In genomic region chr2:105329561-105330495, GRCh38 we compare ENCODE assay signal across 8 cellular contexts. TPM values are rescaled to one million over a fixed set of nuclear protein-coding genes. Genes with fewer than 3 reads are reported as not detected.
DNase-seq lines count a peak whose midpoint lies in the region; ATAC-seq and TF ChIP-seq lines count a peak whose summit lies in the region.

A gene with protein sequence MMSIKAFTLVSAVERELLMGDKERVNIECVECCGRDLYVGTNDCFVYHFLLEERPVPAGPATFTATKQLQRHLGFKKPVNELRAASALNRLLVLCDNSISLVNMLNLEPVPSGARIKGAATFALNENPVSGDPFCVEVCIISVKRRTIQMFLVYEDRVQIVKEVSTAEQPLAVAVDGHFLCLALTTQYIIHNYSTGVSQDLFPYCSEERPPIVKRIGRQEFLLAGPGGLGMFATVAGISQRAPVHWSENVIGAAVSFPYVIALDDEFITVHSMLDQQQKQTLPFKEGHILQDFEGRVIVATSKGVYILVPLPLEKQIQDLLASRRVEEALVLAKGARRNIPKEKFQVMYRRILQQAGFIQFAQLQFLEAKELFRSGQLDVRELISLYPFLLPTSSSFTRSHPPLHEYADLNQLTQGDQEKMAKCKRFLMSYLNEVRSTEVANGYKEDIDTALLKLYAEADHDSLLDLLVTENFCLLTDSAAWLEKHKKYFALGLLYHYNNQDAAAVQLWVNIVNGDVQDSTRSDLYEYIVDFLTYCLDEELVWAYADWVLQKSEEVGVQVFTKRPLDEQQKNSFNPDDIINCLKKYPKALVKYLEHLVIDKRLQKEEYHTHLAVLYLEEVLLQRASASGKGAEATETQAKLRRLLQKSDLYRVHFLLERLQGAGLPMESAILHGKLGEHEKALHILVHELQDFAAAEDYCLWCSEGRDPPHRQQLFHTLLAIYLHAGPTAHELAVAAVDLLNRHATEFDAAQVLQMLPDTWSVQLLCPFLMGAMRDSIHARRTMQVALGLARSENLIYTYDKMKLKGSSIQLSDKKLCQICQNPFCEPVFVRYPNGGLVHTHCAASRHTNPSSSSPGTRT (minus strand): TSS chr2:105329735. CDS start chr2:105308301, 21,434 bp downstream.

- H3K4me3 ChIP-seq in IMR-90 (ENCODE audit: insufficient read depth, low read depth, low read length): peak within 1 kb of the TSS; percentile 93
- peak within 1 kb of the TSS; percentile 83 for H3K4me3 ChIP-seq in hepatocyte

- ATAC-seq in GM21529 (IDR thresholded peaks at IDR 0.05; ENCODE audit: unreplicated experiment) (peak; percentile 75), IMR-90 (ENCODE audit: low read depth) (peak; percentile 84)

- H3K23ac ChIP-seq in IMR-90 (ENCODE audit: low read depth, low read length): peak within 1 kb of the TSS; percentile 95

- no peaks in the 10 kb centered on the region for H3K9me3 ChIP-seq in IMR-90 (ENCODE audit: control insufficient read depth, insufficient read depth, low read length)
- no peaks in the 10 kb centered on the region for H3K9me3 ChIP-seq in hepatocyte (ENCODE audit: low read depth)

- peaks cover 56% of the 10 kb centered on the region for H3K79me2 ChIP-seq in hepatocyte

- H3K79me1 ChIP-seq in IMR-90 (ENCODE audit: low read depth in 1 of 2, low read length in 2 of 2): peaks cover 36 to 44% of the 10 kb centered on the region in 2 experiments

- H2AFZ ChIP-seq in IMR-90 (replicated peaks; ENCODE audit: low read length, poor library complexity) (peak within 1 kb of the TSS; percentile 96), hepatocyte (peak within 1 kb of the TSS; percentile 92)

- H3K27me3 ChIP-seq in IMR-90 (ENCODE audit: control insufficient read depth, insufficient read depth, low read length) (no peaks in the 10 kb centered on the region), hepatocyte (no peaks in the 10 kb centered on the region)

- peak within 1 kb of the TSS; percentile 23; the same call in 1 of the 2 replicates for H2BK120ac ChIP-seq in IMR-90 (ENCODE audit: low read depth, low read length)

- H3K4ac ChIP-seq in IMR-90 (ENCODE audit: low read depth, low read length): peak within 1 kb of the TSS; percentile 75

- no peak for TF ChIP-seq RAD21 in IMR-90 (IDR thresholded peaks at IDR 0.05; ENCODE audit: low read length)

- TF ChIP-seq POLR2A in IMR-90 (IDR thresholded peaks at IDR 0.05; ENCODE audit: low read depth, low read length): peak; percentile 55

- CTCF ChIA-PET in IMR-90 (lab: Yijun Ruan, JAX): interaction anchor here (0.6 kb wide), 1 partner anchor 10 kb away, joined by 4 read pairs; no protein-coding TSS in a partner anchor

- H4K20me1 ChIP-seq in IMR-90 (ENCODE audit: insufficient read depth, low read length) (peaks cover 2% of the 10 kb centered on the region; the same call in 1 of the 2 replicates), hepatocyte (ENCODE audit: insufficient read depth, poor library complexity, severe bottlenecking) (no peaks in the 10 kb centered on the region)

- H3K27ac ChIP-seq in IMR-90 (ENCODE audit: insufficient read depth, low read length): peak within 1 kb of the TSS; percentile 67
- peak within 1 kb of the TSS; percentile 94 for H3K27ac ChIP-seq in hepatocyte

- intact Hi-C loops in IMR-90 (cut with micrococcal nuclease): no loop called here

- POLR2A ChIA-PET in IMR-90 (lab: Charles Lee; ENCODE audit: unreplicated experiment): no interaction called here

- BruUV-seq in IMR-90 (replicated peaks; lab: Mats Ljungman, UMichigan): no TSS peak

- H4K8ac ChIP-seq in IMR-90 (ENCODE audit: low read depth in 2 of 2, low read length in 2 of 2): peak within 1 kb of the TSS; percentile 89 to 93

- peaks cover 18% of the 10 kb centered on the region for H3K4me1 ChIP-seq in IMR-90 (ENCODE audit: control insufficient read depth, insufficient read depth, low read length)
- peaks cover 24% of the 10 kb centered on the region for H3K4me1 ChIP-seq in hepatocyte (ENCODE audit: insufficient read depth)

- H3K14ac ChIP-seq in IMR-90 (replicated peaks; ENCODE audit: low read depth, low read length): peak within 1 kb of the TSS; percentile 83

- TF ChIP-seq CTCF in IMR-90 (conservative IDR thresholded peaks at IDR 0.05; ENCODE audit: low read depth, low read length): no peak
- TF ChIP-seq CTCF in hepatocyte (IDR thresholded peaks at IDR 0.05; ENCODE audit: poor library complexity): no peak

- no peaks in the 10 kb centered on the region for H3K9me2 ChIP-seq in hepatocyte (replicated peaks; ENCODE audit: insufficient read depth)

- peak within 1 kb of the TSS; percentile 91 for H2AK5ac ChIP-seq in IMR-90 (ENCODE audit: low read depth, low read length)

- peaks cover 4% of the 10 kb centered on the region for H3K36me3 ChIP-seq in IMR-90 (ENCODE audit: control insufficient read depth, insufficient read depth, low read length)
- no peaks in the 10 kb centered on the region for H3K36me3 ChIP-seq in hepatocyte (replicated peaks; ENCODE audit: insufficient read depth, low read depth)

- H2BK15ac ChIP-seq in IMR-90 (ENCODE audit: low read depth, low read length): peak within 1 kb of the TSS; percentile 26; the same call in 1 of the 3 replicates

- H3K9ac ChIP-seq in IMR-90 (ENCODE audit: low read depth, low read length): peak within 1 kb of the TSS; percentile 78

- H3K18ac ChIP-seq in IMR-90 (ENCODE audit: low read depth, low read length): peak within 1 kb of the TSS; percentile 84

- H3K56ac ChIP-seq in IMR-90 (ENCODE audit: extremely low read depth, insufficient read depth, low read length): peak within 1 kb of the TSS; percentile 45

- H2BK5ac ChIP-seq in IMR-90 (ENCODE audit: low read depth, low read length, poor library complexity, severe bottlenecking): peak within 1 kb of the TSS; percentile 52

- dilution Hi-C loops in IMR-90 (cut with HindIII; ENCODE audit: low sequenced_read_pairs, unreplicated experiment): no loop called here

- H2AK9ac ChIP-seq in IMR-90 (replicated peaks; ENCODE audit: low read depth, low read length, poor library complexity): peak within 1 kb of the TSS; percentile 87

- H3K4me2 ChIP-seq in IMR-90 (ENCODE audit: low read depth, low read length) (peak within 1 kb of the TSS; percentile 100), hepatocyte (peak within 1 kb of the TSS; percentile 92)

- WGBS in IMR-90 (ENCODE audit: extremely low coverage in 2 of 2, insufficient read length in 1 of 2), 2 experiments: 0% methylated on average over 41 of the region's 101 CpGs; no CpG with 5 or more reads in 1 of the 2 experiments
- 7% methylated on average over 52 of the region's 101 CpGs for whole genome bisulfite sequencing in hepatocyte (ENCODE audit: low lambda C conversion rate, missing lambda C conversion rate)

- H2BK20ac ChIP-seq in IMR-90 (ENCODE audit: low read depth, low read length): no peak within 1 kb of the TSS

- H4K5ac ChIP-seq in IMR-90 (ENCODE audit: low read depth, low read length): peak within 1 kb of the TSS; percentile 88

- in situ Hi-C loops in IMR-90 (cut with MboI; ENCODE audit: low sequenced_read_pairs): loop anchor here (25.0 kb wide), 1 partner anchor 457 kb away; no protein-coding TSS in a partner anchor

- H3K9me1 ChIP-seq in IMR-90 (ENCODE audit: insufficient read depth, low read length): peaks cover 21% of the 10 kb centered on the region

- DNase-seq in ELR (ENCODE audit: low read depth) (peak; percentile 64), IMR-90 (peak; percentile 42), T-helper 1 cell (peak; percentile 38 to 67 (median 42)), anterior cingulate cortex (lab: John Stamatoyannopoulos, UW) (peak in 35 of 58 donors; percentile 18 to 80 (median 46)), hepatocyte (ENCODE audit: low spot score) (peak; percentile 87), renal cortical epithelial cell (ENCODE audit: low read depth) (no peak), NCI-H2107 (lab: John Stamatoyannopoulos, UW) (no peak)

- peak within 1 kb of the TSS; percentile 63 for H4K91ac ChIP-seq in IMR-90 (ENCODE audit: insufficient read depth, low read depth, low read length)

TF ChIP-seq in IMR-90, 13 proteins besides CTCF, POLR2A, EP300 and RAD21:
- TF ChIP-seq MXI1 (IDR thresholded peaks at IDR 0.05; ENCODE audit: borderline replicate concordance, low read depth, low read length): peak; percentile 54; the same call in 1 of the 2 replicates
- TF ChIP-seq MAZ (IDR thresholded peaks at IDR 0.05; ENCODE audit: borderline replicate concordance, low read depth, low read length): peak; percentile 7; the same call in 1 of the 2 replicates
- no peak for TF ChIP-seq NFE2L2 (IDR thresholded peaks at IDR 0.05; ENCODE audit: low read depth, low read length)
- peak; percentile 94 for TF ChIP-seq USF2 (IDR thresholded peaks at IDR 0.05; ENCODE audit: low read depth, low read length)

RNA-seq across cellular contexts. Expression of the gene that starts here (rescaled TPM):
- 8.9 and 10.4 TPM in 2 replicates for total RNA-seq in IMR-90 (2012; rRNA removed)
- 6.9 and 7.2 TPM in 2 replicates for polyA plus RNA-seq in IMR-90 (2012; rRNA removed)
- 5.9 and 7.5 TPM in 2 replicates for polyA plus RNA-seq in IMR-90 (2012; cell fraction: cytosol; rRNA removed)
- polyA plus RNA-seq in IMR-90 (2012; cell fraction: nucleus; rRNA removed; ENCODE audit: low replicate concordance): 6.4 and 8.7 TPM in 2 replicates
- 17.7 and 18.3 TPM in 2 replicates for total RNA-seq in hepatocyte
- polyA plus RNA-seq in hepatocyte: 10.4 and 11.0 TPM in 2 replicates
- total RNA-seq in renal cortical epithelial cell: 27.8 and 45.1 TPM in 2 replicates

Comparison
In these comparisons a context has a peak if more than half of its experiments do, and no peak if none do; other contexts are left out.
1. DNase-seq: peak in ELR (single experiment), IMR-90 (single experiment), T-helper 1 cell (5 of 5), anterior cingulate cortex (35 of 58) and hepatocyte (single experiment); none in renal cortical epithelial cell (single experiment) and NCI-H2107 (single experiment).